In genomic region chr2:120935339-120936313, GRCh38 we compare ENCODE assay signal across 9 cellular contexts.
DNase-seq lines count a peak whose midpoint lies in the region; ATAC-seq and TF ChIP-seq lines count a peak whose summit lies in the region.
"Had no signal": no experiment of that assay in that cellular context is flagged by ENCODE, and none has a peak within 500 bp of the region (broad histone marks: within the 10 kb centered on the region; RNA-seq: fewer than 3 reads in every experiment).

No MANE protein-coding gene starts in this region.

- peaks cover 60% of the 10 kb centered on the region for H3K4me1 Mint-ChIP-seq in MCF 10A (ENCODE audit: insufficient read depth, unreplicated experiment)

- peak overlapping the region; percentile 57 for H3K27ac Mint-ChIP-seq in MCF 10A (ENCODE audit: low read depth, unreplicated experiment)

- TF ChIP-seq CTCF in MCF 10A (IDR thresholded peaks at IDR 0.05; ENCODE audit: unreplicated experiment) (no peak), breast epithelium (IDR thresholded peaks at IDR 0.05) (no peak), cardiac fibroblast (IDR thresholded peaks at IDR 0.05; ENCODE audit: low read depth, low read length) (no peak), mucosa of descending colon (IDR thresholded peaks at IDR 0.05) (no peak), vagina (IDR thresholded peaks at IDR 0.05) (no peak)

- TF ChIP-seq POLR2A in breast epithelium (IDR thresholded peaks at IDR 0.05) (no peak), vagina (IDR thresholded peaks at IDR 0.05) (no peak)

- intact Hi-C loops in MCF 10A (cut with micrococcal nuclease): loop anchor here (2.0 kb wide), 1 partner anchor 69 kb away; no protein-coding TSS in a partner anchor
- intact Hi-C loops in breast epithelium (cut with DNase I; ENCODE audit: low total_unique reads): no loop called here
- intact Hi-C loops in mucosa of descending colon (cut with DNase I, micrococcal nuclease): no loop called here
- intact Hi-C loops in vagina (cut with DNase I): no loop called here

- H3K27me3 ChIP-seq in breast epithelium (no peaks in the 10 kb centered on the region), vagina (no peaks in the 10 kb centered on the region)

- H3K36me3 ChIP-seq in breast epithelium: no peaks in the 10 kb centered on the region
- no peaks in the 10 kb centered on the region for H3K36me3 ChIP-seq in mucosa of descending colon (ENCODE audit: low read depth)
- no peaks in the 10 kb centered on the region for H3K36me3 ChIP-seq in vagina
- H3K36me3 ChIP-seq: HAP-1 had no signal

- no peaks in the 10 kb centered on the region for H3K9me3 Mint-ChIP-seq in MCF 10A (ENCODE audit: unreplicated experiment)

- peak; percentile 58 for ATAC-seq in mucosa of descending colon
- ATAC-seq in HG02981 (IDR thresholded peaks at IDR 0.05; ENCODE audit: unreplicated experiment): no peak

- BruUV-seq in MCF 10A (replicated peaks; lab: Mats Ljungman, UMichigan): no TSS peak

- H3K4me1 ChIP-seq in breast epithelium: peaks cover 0 to 4% of the 10 kb centered on the region in 2 donors
- H3K4me1 ChIP-seq in mucosa of descending colon (ENCODE audit: low read depth): peaks cover 30% of the 10 kb centered on the region
- peaks cover 61% of the 10 kb centered on the region for H3K4me1 ChIP-seq in vagina

- H3K27ac ChIP-seq in breast epithelium (peak overlapping the region in 1 of 2 donors; percentile 74), vagina (peak overlapping the region; percentile 60)

- DNase-seq in MCF 10A (ENCODE audit: unreplicated experiment): no peak
- DNase-seq in breast epithelium (ENCODE audit: low spot score in 2 of 2): no peak
- peak; percentile 53 to 65 for DNase-seq in cardiac fibroblast (ENCODE audit: low read depth in 2 of 2)
- DNase-seq in mucosa of descending colon: peak in 2 of 3 donors; percentile 44 to 68
- DNase-seq in vagina (ENCODE audit: extremely low spot score in 2 of 2): no peak
- DNase-seq in occipital lobe (lab: John Stamatoyannopoulos, UW): no peak
- DNase-seq in iPS-NIHi7 (ENCODE audit: extremely low spot score): no peak

- H3K9me3 ChIP-seq in breast epithelium (peaks cover 6 to 8% of the 10 kb centered on the region in 2 donors), mucosa of descending colon (no peaks in the 10 kb centered on the region), vagina (no peaks in the 10 kb centered on the region)
- H3K9me3 ChIP-seq: HAP-1 had no signal

- no peak overlapping the region for H3K4me3 Mint-ChIP-seq in MCF 10A (ENCODE audit: unreplicated experiment)

- POLR2A ChIA-PET in MCF 10A (lab: Yijun Ruan, JAX): interaction anchor here (0.8 to 1.2 kb wide), 2 partner anchors 9 to 140 kb away, joined by 3 to 5 read pairs; no protein-coding TSS in a partner anchor

- CTCF ChIA-PET in MCF 10A (lab: Yijun Ruan, JAX): interaction anchor here (0.6 to 1.6 kb wide), 3 partner anchors 13 to 246 kb away, joined by 3 to 5 read pairs (median 4); no protein-coding TSS in a partner anchor

- H3K4me3 ChIP-seq in breast epithelium: no peak overlapping the region
- H3K4me3 ChIP-seq in cardiac fibroblast (replicated peaks in 1 of 2; ENCODE audit: low read depth in 2 of 2, low read length in 2 of 2): peak overlapping the region in 1 of 2 donors; percentile 16
- H3K4me3 ChIP-seq in mucosa of descending colon: no peak overlapping the region
- no peak overlapping the region for H3K4me3 ChIP-seq in vagina
- H3K4me3 ChIP-seq: HAP-1 had no signal

- no peaks in the 10 kb centered on the region for H3K27me3 Mint-ChIP-seq in MCF 10A (ENCODE audit: insufficient read depth, unreplicated experiment)

- H3K36me3 Mint-ChIP-seq in MCF 10A (ENCODE audit: insufficient read depth, unreplicated experiment): no peaks in the 10 kb centered on the region

Comparison
In these comparisons a context has a peak if more than half of its experiments do, and no peak if none do; other contexts are left out.
1. DNase-seq: peak in cardiac fibroblast (2 of 2) and mucosa of descending colon (2 of 3); none in MCF 10A (single experiment), breast epithelium (0 of 2), vagina (0 of 2), occipital lobe (single experiment) and iPS-NIHi7 (single experiment).